ENCODE assay signal across 12 cellular contexts in genomic region chr10:26543567-26544306, GRCh38.
A peak's percentile ranks its signal among the peaks of the same experiment; 100 is the strongest.
DNase-seq lines count a peak whose midpoint lies in the region; ATAC-seq, FAIRE-seq and TF ChIP-seq lines count a peak whose summit lies in the region.
"Had no signal": no experiment of that assay in that cellular context is flagged by ENCODE, and none has a peak within 500 bp of the region (broad histone marks: within the 10 kb centered on the region; RNA-seq: fewer than 3 reads in every experiment).

No MANE protein-coding gene starts in this region.

- ATAC-seq in GM18870 (IDR thresholded peaks at IDR 0.05; ENCODE audit: unreplicated experiment): peak; percentile 67
- peak; percentile 69 for ATAC-seq in GM21737 (IDR thresholded peaks at IDR 0.05; ENCODE audit: unreplicated experiment)
- ATAC-seq in HG03460 (IDR thresholded peaks at IDR 0.05; ENCODE audit: unreplicated experiment): peak; percentile 72

- no peak overlapping the region for H3K4me3 Mint-ChIP-seq in progenitor cell of endocrine pancreas (ENCODE audit: low read depth)

- peaks cover 3% of the 10 kb centered on the region for H3K9me3 Mint-ChIP-seq in progenitor cell of endocrine pancreas (ENCODE audit: low read depth)

- no peaks in the 10 kb centered on the region for H3K27me3 Mint-ChIP-seq in progenitor cell of endocrine pancreas

- peaks cover 1% of the 10 kb centered on the region for H3K4me1 Mint-ChIP-seq in progenitor cell of endocrine pancreas (ENCODE audit: low read depth)

- peak overlapping the region; percentile 49 for H3K27ac ChIP-seq in neutrophil

- no peak for DNase-seq in MG63
- no peak for DNase-seq in progenitor cell of endocrine pancreas (ENCODE audit: low spot score, unreplicated experiment)
- no peak for DNase-seq in urothelium cell line (ENCODE audit: low spot score)
- DNase-seq: DND-41; HCEC 1CT; hypothalamus; SHP77 treated with DMSO at 0.1 percent for 48 hours; stimulated activated CD4-positive, alpha-beta T cell treated with anti-CD3 and anti-CD28 coated beads, Interleukin-4, amount 100 ng/mL, for 4 hours had no signal

- H3K27me3 ChIP-seq in neutrophil (no peaks in the 10 kb centered on the region), MG63 (no peaks in the 10 kb centered on the region)

- H3K4me3 ChIP-seq in neutrophil (ENCODE audit: low read depth in 1 of 2, low read length in 1 of 2): no peak overlapping the region
- no peak overlapping the region for H3K4me3 ChIP-seq in MG63

- FAIRE-seq in urothelium cell line (lab: Jason Lieb, UNC): no peak

- no peaks in the 10 kb centered on the region for H3K36me3 Mint-ChIP-seq in progenitor cell of endocrine pancreas (ENCODE audit: insufficient read depth)

- no peaks in the 10 kb centered on the region for H3K9me3 ChIP-seq in neutrophil
- H3K9me3 ChIP-seq in MG63: no peaks in the 10 kb centered on the region

- TF ChIP-seq CTCF in neutrophil (IDR thresholded peaks at IDR 0.05): no peak
- TF ChIP-seq CTCF in progenitor cell of endocrine pancreas (IDR thresholded peaks at IDR 0.05; ENCODE audit: unreplicated experiment): no peak

- H3K36me3 ChIP-seq in neutrophil (peaks cover 70% of the 10 kb centered on the region), MG63 (no peaks in the 10 kb centered on the region)

- H3K27ac Mint-ChIP-seq in progenitor cell of endocrine pancreas: no peak overlapping the region

- no peaks in the 10 kb centered on the region for H3K4me1 ChIP-seq in neutrophil (ENCODE audit: control insufficient read depth in 1 of 2, insufficient read depth in 1 of 2, low read depth in 1 of 2, low read length in 1 of 2)
